ENCODE assay signal across 2 cellular contexts in the genomic region with DNA sequence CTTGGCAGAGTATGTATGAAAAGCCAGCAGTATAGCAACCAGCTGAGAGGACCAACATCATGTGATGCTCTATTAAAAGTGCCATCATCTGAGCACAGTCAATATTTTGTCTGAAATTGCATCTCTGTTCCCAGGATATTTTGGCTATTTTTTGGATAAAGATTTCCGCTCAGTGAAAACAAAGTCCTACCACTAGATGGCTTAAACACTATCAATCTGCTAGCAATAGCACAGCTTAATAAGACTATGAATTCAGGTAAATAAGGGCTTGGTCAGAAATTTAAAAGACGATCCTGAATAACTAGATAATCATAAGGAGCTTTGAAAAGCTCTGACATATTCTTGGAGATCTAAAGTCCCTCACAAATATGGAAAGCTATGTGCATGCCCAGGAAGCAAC.
TF ChIP-seq lines count a peak whose summit lies in the region.

No MANE protein-coding gene starts in this region.

TF ChIP-seq in SK-N-SH, 30 proteins besides CTCF, POLR2A, EP300 and RAD21 (continued from another document):
- no peak for TF ChIP-seq ELF1 (IDR thresholded peaks at IDR 0.05)
- TF ChIP-seq, protein P1, sequence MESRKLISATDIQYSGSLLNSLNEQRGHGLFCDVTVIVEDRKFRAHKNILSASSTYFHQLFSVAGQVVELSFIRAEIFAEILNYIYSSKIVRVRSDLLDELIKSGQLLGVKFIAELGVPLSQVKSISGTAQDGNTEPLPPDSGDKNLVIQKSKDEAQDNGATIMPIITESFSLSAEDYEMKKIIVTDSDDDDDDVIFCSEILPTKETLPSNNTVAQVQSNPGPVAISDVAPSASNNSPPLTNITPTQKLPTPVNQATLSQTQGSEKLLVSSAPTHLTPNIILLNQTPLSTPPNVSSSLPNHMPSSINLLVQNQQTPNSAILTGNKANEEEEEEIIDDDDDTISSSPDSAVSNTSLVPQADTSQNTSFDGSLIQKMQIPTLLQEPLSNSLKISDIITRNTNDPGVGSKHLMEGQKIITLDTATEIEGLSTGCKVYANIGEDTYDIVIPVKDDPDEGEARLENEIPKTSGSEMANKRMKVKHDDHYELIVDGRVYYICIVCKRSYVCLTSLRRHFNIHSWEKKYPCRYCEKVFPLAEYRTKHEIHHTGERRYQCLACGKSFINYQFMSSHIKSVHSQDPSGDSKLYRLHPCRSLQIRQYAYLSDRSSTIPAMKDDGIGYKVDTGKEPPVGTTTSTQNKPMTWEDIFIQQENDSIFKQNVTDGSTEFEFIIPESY (IDR thresholded peaks at IDR 0.05; ENCODE audit: borderline replicate concordance, low read depth): no peak
- TF ChIP-seq SIN3A (IDR thresholded peaks at IDR 0.05; ENCODE audit: borderline replicate concordance, low read depth, low read length): no peak
- no peak for TF ChIP-seq TAF1 (IDR thresholded peaks at IDR 0.05; ENCODE audit: borderline replicate concordance, low read depth, low read length)
- TF ChIP-seq, protein P2, sequence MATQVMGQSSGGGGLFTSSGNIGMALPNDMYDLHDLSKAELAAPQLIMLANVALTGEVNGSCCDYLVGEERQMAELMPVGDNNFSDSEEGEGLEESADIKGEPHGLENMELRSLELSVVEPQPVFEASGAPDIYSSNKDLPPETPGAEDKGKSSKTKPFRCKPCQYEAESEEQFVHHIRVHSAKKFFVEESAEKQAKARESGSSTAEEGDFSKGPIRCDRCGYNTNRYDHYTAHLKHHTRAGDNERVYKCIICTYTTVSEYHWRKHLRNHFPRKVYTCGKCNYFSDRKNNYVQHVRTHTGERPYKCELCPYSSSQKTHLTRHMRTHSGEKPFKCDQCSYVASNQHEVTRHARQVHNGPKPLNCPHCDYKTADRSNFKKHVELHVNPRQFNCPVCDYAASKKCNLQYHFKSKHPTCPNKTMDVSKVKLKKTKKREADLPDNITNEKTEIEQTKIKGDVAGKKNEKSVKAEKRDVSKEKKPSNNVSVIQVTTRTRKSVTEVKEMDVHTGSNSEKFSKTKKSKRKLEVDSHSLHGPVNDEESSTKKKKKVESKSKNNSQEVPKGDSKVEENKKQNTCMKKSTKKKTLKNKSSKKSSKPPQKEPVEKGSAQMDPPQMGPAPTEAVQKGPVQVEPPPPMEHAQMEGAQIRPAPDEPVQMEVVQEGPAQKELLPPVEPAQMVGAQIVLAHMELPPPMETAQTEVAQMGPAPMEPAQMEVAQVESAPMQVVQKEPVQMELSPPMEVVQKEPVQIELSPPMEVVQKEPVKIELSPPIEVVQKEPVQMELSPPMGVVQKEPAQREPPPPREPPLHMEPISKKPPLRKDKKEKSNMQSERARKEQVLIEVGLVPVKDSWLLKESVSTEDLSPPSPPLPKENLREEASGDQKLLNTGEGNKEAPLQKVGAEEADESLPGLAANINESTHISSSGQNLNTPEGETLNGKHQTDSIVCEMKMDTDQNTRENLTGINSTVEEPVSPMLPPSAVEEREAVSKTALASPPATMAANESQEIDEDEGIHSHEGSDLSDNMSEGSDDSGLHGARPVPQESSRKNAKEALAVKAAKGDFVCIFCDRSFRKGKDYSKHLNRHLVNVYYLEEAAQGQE (IDR thresholded peaks at IDR 0.05; ENCODE audit: low read depth, low read length): no peak
- TF ChIP-seq GATA2 (CRISPR knock-in tag; IDR thresholded peaks at IDR 0.05): no peak
- no peak for TF ChIP-seq SMC3 (IDR thresholded peaks at IDR 0.05; ENCODE audit: low read depth, low read length)
- no peak for TF ChIP-seq FOXJ3 (CRISPR knock-in tag; IDR thresholded peaks at IDR 0.05)
TF ChIP-seq in SK-N-SH: peak in this region for 0.

TF ChIP-seq in SK-N-SH treated with all-trans-retinoic acid at 6 μM for 48 hours, 23 proteins besides CTCF, POLR2A, EP300 and RAD21 (continued from another document):
- TF ChIP-seq, protein P3, sequence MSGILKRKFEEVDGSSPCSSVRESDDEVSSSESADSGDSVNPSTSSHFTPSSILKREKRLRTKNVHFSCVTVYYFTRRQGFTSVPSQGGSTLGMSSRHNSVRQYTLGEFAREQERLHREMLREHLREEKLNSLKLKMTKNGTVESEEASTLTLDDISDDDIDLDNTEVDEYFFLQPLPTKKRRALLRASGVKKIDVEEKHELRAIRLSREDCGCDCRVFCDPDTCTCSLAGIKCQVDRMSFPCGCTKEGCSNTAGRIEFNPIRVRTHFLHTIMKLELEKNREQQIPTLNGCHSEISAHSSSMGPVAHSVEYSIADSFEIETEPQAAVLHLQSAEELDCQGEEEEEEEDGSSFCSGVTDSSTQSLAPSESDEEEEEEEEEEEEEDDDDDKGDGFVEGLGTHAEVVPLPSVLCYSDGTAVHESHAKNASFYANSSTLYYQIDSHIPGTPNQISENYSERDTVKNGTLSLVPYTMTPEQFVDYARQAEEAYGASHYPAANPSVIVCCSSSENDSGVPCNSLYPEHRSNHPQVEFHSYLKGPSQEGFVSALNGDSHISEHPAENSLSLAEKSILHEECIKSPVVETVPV (CRISPR knock-in tag; IDR thresholded peaks at IDR 0.05): no peak
- TF ChIP-seq, protein P4, sequence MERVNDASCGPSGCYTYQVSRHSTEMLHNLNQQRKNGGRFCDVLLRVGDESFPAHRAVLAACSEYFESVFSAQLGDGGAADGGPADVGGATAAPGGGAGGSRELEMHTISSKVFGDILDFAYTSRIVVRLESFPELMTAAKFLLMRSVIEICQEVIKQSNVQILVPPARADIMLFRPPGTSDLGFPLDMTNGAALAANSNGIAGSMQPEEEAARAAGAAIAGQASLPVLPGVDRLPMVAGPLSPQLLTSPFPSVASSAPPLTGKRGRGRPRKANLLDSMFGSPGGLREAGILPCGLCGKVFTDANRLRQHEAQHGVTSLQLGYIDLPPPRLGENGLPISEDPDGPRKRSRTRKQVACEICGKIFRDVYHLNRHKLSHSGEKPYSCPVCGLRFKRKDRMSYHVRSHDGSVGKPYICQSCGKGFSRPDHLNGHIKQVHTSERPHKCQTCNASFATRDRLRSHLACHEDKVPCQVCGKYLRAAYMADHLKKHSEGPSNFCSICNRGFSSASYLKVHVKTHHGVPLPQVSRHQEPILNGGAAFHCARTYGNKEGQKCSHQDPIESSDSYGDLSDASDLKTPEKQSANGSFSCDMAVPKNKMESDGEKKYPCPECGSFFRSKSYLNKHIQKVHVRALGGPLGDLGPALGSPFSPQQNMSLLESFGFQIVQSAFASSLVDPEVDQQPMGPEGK (CRISPR knock-in tag; IDR thresholded peaks at IDR 0.05; ENCODE audit: borderline replicate concordance): no peak
- no peak for TF ChIP-seq ZFP3 (CRISPR knock-in tag; IDR thresholded peaks at IDR 0.05)
- TF ChIP-seq CSDC2 (CRISPR knock-in tag; IDR thresholded peaks at IDR 0.05): no peak
